ENCODE assay signal across 8 cellular contexts in the genomic region with DNA sequence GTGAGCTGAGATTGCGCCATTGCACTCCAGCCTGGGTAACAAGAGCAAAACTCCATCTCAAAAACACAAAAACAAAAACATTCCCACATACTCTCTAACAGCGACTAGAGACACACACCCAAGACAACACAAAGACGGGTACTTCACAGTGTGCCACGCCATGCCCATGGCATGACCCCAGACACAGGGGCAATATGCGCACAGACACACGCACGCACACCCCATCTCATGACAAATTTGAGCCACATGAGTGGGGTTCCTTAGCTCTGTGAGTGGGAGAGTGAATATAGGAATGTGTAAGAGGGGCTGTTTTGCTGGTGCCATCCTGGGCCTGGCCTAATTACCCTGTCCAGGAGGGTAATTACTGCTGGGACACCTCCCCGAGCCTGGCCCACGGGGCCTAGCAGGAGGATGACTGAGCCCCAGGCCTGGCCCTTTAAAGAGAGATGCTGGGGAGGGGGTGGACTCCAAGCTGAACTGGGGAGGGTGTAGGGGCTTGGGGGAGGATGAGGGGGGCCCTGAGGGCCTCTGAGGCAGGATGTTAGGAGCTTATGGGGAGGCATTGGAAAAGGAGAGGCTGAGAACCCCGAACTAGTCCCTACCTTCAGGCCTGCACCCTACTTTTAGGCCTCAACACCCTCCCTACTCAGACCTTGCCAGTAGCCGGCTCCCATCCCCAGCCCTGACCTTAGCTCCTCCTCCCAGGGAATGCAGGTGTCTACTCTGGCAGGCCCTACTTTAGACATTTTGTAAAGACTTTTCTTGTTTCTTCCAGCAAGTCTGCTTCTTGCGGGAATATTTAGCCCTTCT. TPM values are rescaled to one million over a fixed set of nuclear protein-coding genes. Genes with fewer than 3 reads are reported as not detected.
A peak's percentile ranks its signal among the peaks of the same experiment; 100 is the strongest.
DNase-seq lines count a peak whose midpoint lies in the region; ATAC-seq and TF ChIP-seq lines count a peak whose summit lies in the region.

No MANE protein-coding gene starts in this region.

- peaks cover 9% of the 10 kb centered on the region for H3K36me3 ChIP-seq in right atrium auricular region
- peaks cover 13% of the 10 kb centered on the region for H3K36me3 ChIP-seq in muscle layer of colon (ENCODE audit: insufficient read depth, low read length)

- H3K4me1 ChIP-seq in right atrium auricular region (peaks cover 0 to 69% of the 10 kb centered on the region in 2 donors), muscle layer of colon (ENCODE audit: insufficient read depth, low read length) (peaks cover 62% of the 10 kb centered on the region)

- in situ Hi-C loops in KBM-7 (cut with MboI; ENCODE audit: low pct_unique_long_range_greater_than_20kb, low sequenced_read_pairs), result no loop called here

- DNase-seq in right atrium auricular region (ENCODE audit: low spot score) (no peak), left ventricle myocardium superior (no peak), cerebellar cortex (ENCODE audit: low spot score) (peak; percentile 50), mesenteric fat pad (ENCODE audit: low spot score) (no peak), inferior parietal cortex (ENCODE audit: extremely low spot score) (no peak), KBM-7 (no peak)

- H3K27me3 ChIP-seq in right atrium auricular region (no peaks in the 10 kb centered on the region), muscle layer of colon (ENCODE audit: control insufficient read depth in 1 of 2, insufficient read depth in 2 of 2, low read length in 2 of 2) (no peaks in the 10 kb centered on the region)

- no peaks in the 10 kb centered on the region for H3K9me3 ChIP-seq in right atrium auricular region
- H3K9me3 ChIP-seq in muscle layer of colon (ENCODE audit: low read length), result no peaks in the 10 kb centered on the region

- ATAC-seq in left ventricle myocardium superior (no peak), GM21717 (IDR thresholded peaks at IDR 0.05; ENCODE audit: unreplicated experiment) (no peak)

- no peak for TF ChIP-seq CTCF in right atrium auricular region (IDR thresholded peaks at IDR 0.05)

- H3K4me3 ChIP-seq in right atrium auricular region (peak overlapping the region; percentile 57 to 70), muscle layer of colon (ENCODE audit: low read depth in 1 of 2, low read length in 2 of 2) (peak overlapping the region; percentile 24 to 75)

- peak overlapping the region; percentile 83 for H3K9ac ChIP-seq in muscle layer of colon (ENCODE audit: low read length)

- H3K27ac ChIP-seq in right atrium auricular region, result peak overlapping the region; percentile 98
- H3K27ac ChIP-seq in muscle layer of colon (ENCODE audit: low read depth, low read length), result peak overlapping the region; percentile 85

- intact Hi-C loops in left ventricle myocardium superior (cut with micrococcal nuclease), result no loop called here

RNA-seq across cellular contexts. Expression of a gene that starts 1.5 kb away (rescaled TPM):
- total RNA-seq in right atrium auricular region (100 to 1,000 TPM; 114 to 161 TPM), left ventricle myocardium superior (77.5 TPM), mesenteric fat pad (91.9 TPM)

RNA-seq across cellular contexts. Expression of a gene that starts 13.6 kb away (rescaled TPM):
- total RNA-seq in right atrium auricular region, result 10 to 100 TPM; 36.1 to 50.6 TPM
- total RNA-seq in left ventricle myocardium superior, result 25.0 TPM
- 34.9 TPM for total RNA-seq in mesenteric fat pad

RNA-seq across cellular contexts. Expression of a gene that starts 15.7 kb away (rescaled TPM):
- total RNA-seq in right atrium auricular region, result 10 to 100 TPM; 25.7 to 51.0 TPM
- 39.3 TPM for total RNA-seq in left ventricle myocardium superior
- 37.4 TPM for total RNA-seq in mesenteric fat pad

RNA-seq across cellular contexts. Expression of a gene that starts 19.2 kb away (rescaled TPM):
- total RNA-seq in right atrium auricular region (10 to 100 TPM; 20.5 to 85.3 TPM), left ventricle myocardium superior (57.3 TPM), mesenteric fat pad (78.6 TPM)

RNA-seq across cellular contexts. Expression of a gene that starts 31.8 kb away (rescaled TPM):
- total RNA-seq in right atrium auricular region (10 to 100 TPM; 71.8 to 89.7 TPM), left ventricle myocardium superior (60.4 TPM), mesenteric fat pad (87.0 TPM)
